ENCODE assay signal across 11 cellular contexts in genomic region chr14:67722293-67722692, GRCh38. TPM values are rescaled to one million over a fixed set of nuclear protein-coding genes. Genes with fewer than 3 reads are reported as not detected.
DNase-seq lines count a peak whose midpoint lies in the region; ATAC-seq and TF ChIP-seq lines count a peak whose summit lies in the region.
"Had no signal": no experiment of that assay in that cellular context is flagged by ENCODE, and none has a peak within 500 bp of the region (broad histone marks: within the 10 kb centered on the region; RNA-seq: fewer than 3 reads in every experiment).

No MANE protein-coding gene starts in this region.

- H3K4me3 Mint-ChIP-seq in endodermal cell (no peak overlapping the region), natural killer cell (no peak overlapping the region)
- no peak overlapping the region for H3K4me3 Mint-ChIP-seq in activated naive CD4-positive, alpha-beta T cell treated with anti-CD3 and anti-CD28 coated beads, Interleukin-2, amount 10 ng/mL, durations not matched to agents 7 days and 5 days
- H3K4me3 Mint-ChIP-seq: activated naive CD4-positive, alpha-beta T cell treated with anti-CD3 and anti-CD28 coated beads, Interleukin-2, amount 50 U/mL, for 24 hours had no signal

- H3K27ac Mint-ChIP-seq in endodermal cell (no peak overlapping the region), natural killer cell (no peak overlapping the region)
- no peak overlapping the region for H3K27ac Mint-ChIP-seq in activated naive CD4-positive, alpha-beta T cell treated with anti-CD3 and anti-CD28 coated beads, Interleukin-2, amount 10 ng/mL, durations not matched to agents 7 days and 5 days
- H3K27ac Mint-ChIP-seq: activated naive CD4-positive, alpha-beta T cell treated with anti-CD3 and anti-CD28 coated beads, Interleukin-2, amount 50 U/mL, for 24 hours; naive thymus-derived CD8-positive, alpha-beta T cell had no signal

- intact Hi-C loops in natural killer cell (cut with micrococcal nuclease), result no loop called here

- H3K4me1 ChIP-seq in endodermal cell (ENCODE audit: control insufficient read depth, insufficient read depth, low read length), result no peaks in the 10 kb centered on the region

- H3K9me3 Mint-ChIP-seq in endodermal cell (peaks cover 8% of the 10 kb centered on the region), natural killer cell (no peaks in the 10 kb centered on the region)
- H3K9me3 Mint-ChIP-seq in activated naive CD4-positive, alpha-beta T cell treated with anti-CD3 and anti-CD28 coated beads, Interleukin-2, amount 10 ng/mL, durations not matched to agents 7 days and 5 days, result no peaks in the 10 kb centered on the region
- H3K9me3 Mint-ChIP-seq: activated naive CD4-positive, alpha-beta T cell treated with anti-CD3 and anti-CD28 coated beads, Interleukin-2, amount 50 U/mL, for 24 hours had no signal

- CTCF ChIA-PET in activated naive CD4-positive, alpha-beta T cell treated with anti-CD3 and anti-CD28 coated beads, Interleukin-2, amount 10 ng/mL, durations not matched to agents 7 days and 5 days (lab: Charles Lee), result interaction anchor here (1.0 kb wide), 1 partner anchor 18 kb away, joined by 4 read pairs; no protein-coding TSS in a partner anchor

- TF ChIP-seq CTCF in endodermal cell (conservative IDR thresholded peaks at IDR 0.05) (no peak), natural killer cell (IDR thresholded peaks at IDR 0.05) (no peak)

- H3K4me1 Mint-ChIP-seq in endodermal cell (peaks cover 4% of the 10 kb centered on the region), natural killer cell (peaks cover 6 to 12% of the 10 kb centered on the region in 2 donors)
- H3K4me1 Mint-ChIP-seq in activated naive CD4-positive, alpha-beta T cell treated with anti-CD3 and anti-CD28 coated beads, Interleukin-2, amount 10 ng/mL, durations not matched to agents 7 days and 5 days, result peaks cover 5% of the 10 kb centered on the region
- H3K4me1 Mint-ChIP-seq: activated naive CD4-positive, alpha-beta T cell treated with anti-CD3 and anti-CD28 coated beads, Interleukin-2, amount 50 U/mL, for 24 hours had no signal

- peaks cover 16% of the 10 kb centered on the region for H3K27me3 Mint-ChIP-seq in endodermal cell (ENCODE audit: insufficient read depth)
- peaks cover 36% of the 10 kb centered on the region for H3K27me3 Mint-ChIP-seq in activated naive CD4-positive, alpha-beta T cell treated with anti-CD3 and anti-CD28 coated beads, Interleukin-2, amount 10 ng/mL, durations not matched to agents 7 days and 5 days
- peaks cover 29 to 59% of the 10 kb centered on the region in 2 donors for H3K27me3 Mint-ChIP-seq in natural killer cell (ENCODE audit: low read depth in 2 of 2)

- peaks cover 4% of the 10 kb centered on the region for H3K9me3 ChIP-seq in endodermal cell (ENCODE audit: control insufficient read depth, low read length)

- DNase-seq in AG08396 (ENCODE audit: low spot score) (peak; percentile 38), M059J (ENCODE audit: low read depth) (peak; percentile 24), endodermal cell (peak; percentile 82), mucosa of gallbladder (ENCODE audit: low spot score) (peak; percentile 83), SIG-M5 treated with dmso at 0.1 percent for 504 hours (lab: John Stamatoyannopoulos, UW; ENCODE audit: unreplicated experiment) (no peak), natural killer cell (no peak)
- DNase-seq in activated naive CD4-positive, alpha-beta T cell treated with anti-CD3 and anti-CD28 coated beads, Interleukin-2, amount 10 ng/mL, durations not matched to agents 7 days and 5 days, result no peak
- no peak for DNase-seq in stimulated activated CD4-positive, alpha-beta T cell treated with anti-CD3 and anti-CD28 coated beads, Interleukin-2, amount 100 ng/mL, for 48 hours
- DNase-seq: naive thymus-derived CD8-positive, alpha-beta T cell; PC-9 had no signal

- H3K27ac ChIP-seq in endodermal cell (ENCODE audit: low read depth, low read length), result no peak overlapping the region
- H3K27ac ChIP-seq: PC-9 had no signal

- H3K36me3 Mint-ChIP-seq in endodermal cell (ENCODE audit: low read depth), result no peaks in the 10 kb centered on the region
- H3K36me3 Mint-ChIP-seq in activated naive CD4-positive, alpha-beta T cell treated with anti-CD3 and anti-CD28 coated beads, Interleukin-2, amount 10 ng/mL, durations not matched to agents 7 days and 5 days, result no peaks in the 10 kb centered on the region
- H3K36me3 Mint-ChIP-seq in natural killer cell, result no peaks in the 10 kb centered on the region
- H3K36me3 Mint-ChIP-seq: activated naive CD4-positive, alpha-beta T cell treated with anti-CD3 and anti-CD28 coated beads, Interleukin-2, amount 50 U/mL, for 24 hours; naive thymus-derived CD8-positive, alpha-beta T cell had no signal

- peaks cover 16% of the 10 kb centered on the region for H3K27me3 ChIP-seq in endodermal cell (ENCODE audit: control insufficient read depth, insufficient read depth, low read length, poor library complexity, severe bottlenecking)

- H3K9ac ChIP-seq in endodermal cell (ENCODE audit: extremely low read depth, low read length, poor library complexity, severe bottlenecking), result no peak overlapping the region

- no peak overlapping the region for H3K4me3 ChIP-seq in endodermal cell (ENCODE audit: low read length)
- H3K4me3 ChIP-seq: PC-9 had no signal

- WGBS in endodermal cell (ENCODE audit: insufficient coverage in 1 of 2, insufficient read length in 1 of 2), 2 experiments, result 66 to 79% methylated on average over 2 to 3 of the region's 3 CpGs

- no peak for ATAC-seq in natural killer cell

- no peaks in the 10 kb centered on the region for H3K36me3 ChIP-seq in endodermal cell (ENCODE audit: control insufficient read depth, insufficient read depth, low read length)

RNA-seq across cellular contexts. Expression of gene RDH12, which starts 20.6 kb away (rescaled TPM):
- 0.05 and 0.20 TPM in 2 replicates for total RNA-seq in M059J (2014; rRNA removed; shearing (Covaris generic))
- total RNA-seq in endodermal cell (under 1 TPM; 0.13 to 0.18 TPM), mucosa of gallbladder (166 TPM), natural killer cell (not detected)
- 0.25 TPM for polyA plus RNA-seq in endodermal cell (2013, experiment 1 of 2)
- polyA plus RNA-seq in endodermal cell (2013, experiment 2 of 2), result 0.12 TPM
- total RNA-seq: naive thymus-derived CD8-positive, alpha-beta T cell; PC-9 had no signal
- polyA plus RNA-seq: naive thymus-derived CD8-positive, alpha-beta T cell had no signal

RNA-seq across cellular contexts. Expression of gene RDH11, which starts 26.7 kb away (rescaled TPM):
- 127 and 140 TPM in 2 replicates for total RNA-seq in M059J (2014; rRNA removed; shearing (Covaris generic))
- 10 to 100 TPM; 73.5 to 75.0 TPM for total RNA-seq in endodermal cell
- 98.6 TPM for polyA plus RNA-seq in endodermal cell (2013, experiment 1 of 2)
- polyA plus RNA-seq in endodermal cell (2013, experiment 2 of 2), result 95.6 TPM
- total RNA-seq in mucosa of gallbladder, result 222 TPM
- total RNA-seq in natural killer cell, result 10 to 100 TPM; 26.5 to 37.4 (median 33.6) TPM

RNA-seq across cellular contexts. Expression of gene VTI1B, which starts 47.9 kb away (rescaled TPM):
- 54.6 and 54.9 TPM in 2 replicates for total RNA-seq in M059J (2014; rRNA removed; shearing (Covaris generic))
- total RNA-seq in endodermal cell (100 to 1,000 TPM; 118 to 120 TPM), mucosa of gallbladder (108 TPM), natural killer cell (10 to 100 TPM; 47.5 to 77.1 (median 57.9) TPM)
- 71.4 TPM for polyA plus RNA-seq in endodermal cell (2013, experiment 1 of 2)
- polyA plus RNA-seq in endodermal cell (2013, experiment 2 of 2), result 63.9 TPM

Comparison
In these comparisons a context has a peak if more than half of its experiments do, and no peak if none do; other contexts are left out.
1. DNase-seq: peak in AG08396 (single experiment), M059J (single experiment), endodermal cell (single experiment) and mucosa of gallbladder (single experiment); none in activated naive CD4-positive, alpha-beta T cell treated with anti-CD3 and anti-CD28 coated beads, Interleukin-2, amount 10 ng/mL, durations not matched to agents 7 days and 5 days (single experiment), SIG-M5 treated with dmso at 0.1 percent for 504 hours (single experiment), natural killer cell (single experiment) and stimulated activated CD4-positive, alpha-beta T cell treated with anti-CD3 and anti-CD28 coated beads, Interleukin-2, amount 100 ng/mL, for 48 hours (0 of 2).
2. RNA of gene RDH12, which starts 20.6 kb away (total RNA-seq): 166 TPM in mucosa of gallbladder (single experiment); 0.13 to 0.18 TPM in endodermal cell, 0.05 to 0.20 TPM in M059J and not detected in natural killer cell; every median in the first group is over 100 times any median in the second.